17 cellular contexts compared by ENCODE assay signal in genomic region chr19:2556221-2557092, GRCh38.
DNase-seq lines count a peak whose midpoint lies in the region; ATAC-seq and TF ChIP-seq lines count a peak whose summit lies in the region.
"Had no signal": no experiment of that assay in that cellular context is flagged by ENCODE, and none has a peak within 500 bp of the region (broad histone marks: within the 10 kb centered on the region; RNA-seq: fewer than 3 reads in every experiment).

No MANE protein-coding gene starts in this region.

- WGBS in gastroesophageal sphincter (ENCODE audit: low coverage in 1 of 2), 2 donors: 74% methylated on average over 9 of the region's 37 CpGs; no CpG with 5 or more reads in 1 of the 2 donors
- no CpG with 5 or more reads among the region's 37 CpGs for WGBS in neuronal stem cell (ENCODE audit: extremely low coverage in 2 of 2, insufficient read length in 2 of 2, insufficient replicate concordance in 1 of 2), 2 donors

- peak overlapping the region; percentile 73 for H2BK12ac ChIP-seq in neuronal stem cell (ENCODE audit: low read length)

- no peaks in the 10 kb centered on the region for H3K27me3 ChIP-seq in Loucy (ENCODE audit: insufficient read depth, low read length, poor library complexity, severe bottlenecking)
- no peaks in the 10 kb centered on the region for H3K27me3 ChIP-seq in gastroesophageal sphincter
- H3K27me3 ChIP-seq in neuronal stem cell (ENCODE audit: control insufficient read depth in 3 of 3, insufficient read depth in 3 of 3, low read depth in 1 of 3, low read length in 3 of 3): peaks cover 0 to 2% (median 0%) of the 10 kb centered on the region in 3 experiments
- H3K27me3 ChIP-seq: colonic mucosa had no signal

- peak overlapping the region; percentile 95 for H3K18ac ChIP-seq in neuronal stem cell (ENCODE audit: low read length)

- H3K36me3 ChIP-seq in Loucy (ENCODE audit: insufficient read depth, low read length): no peaks in the 10 kb centered on the region
- no peaks in the 10 kb centered on the region for H3K36me3 ChIP-seq in gastroesophageal sphincter
- H3K36me3 ChIP-seq in neuronal stem cell (replicated peaks in 1 of 2; ENCODE audit: control insufficient read depth in 2 of 2, insufficient read depth in 2 of 2, low read length in 2 of 2): peaks cover 0 to 3% of the 10 kb centered on the region in 2 donors
- H3K36me3 ChIP-seq: colonic mucosa had no signal

- peak overlapping the region; percentile 99 for H2AK5ac ChIP-seq in neuronal stem cell (ENCODE audit: low read depth, low read length)

- peak; percentile 25 for ATAC-seq in gastroesophageal sphincter

- H3K9me3 ChIP-seq in Loucy (ENCODE audit: insufficient read depth, low read depth, low read length) (no peaks in the 10 kb centered on the region), gastroesophageal sphincter (no peaks in the 10 kb centered on the region), neuronal stem cell (replicated peaks in 1 of 2; ENCODE audit: control insufficient read depth in 2 of 2, insufficient read depth in 1 of 2, low read depth in 1 of 2, low read length in 2 of 2) (peaks cover 0 to 3% of the 10 kb centered on the region in 2 donors)
- H3K9me3 ChIP-seq: colonic mucosa had no signal

- no peak for TF ChIP-seq POLR2A in gastroesophageal sphincter (IDR thresholded peaks at IDR 0.05)

- H2BK15ac ChIP-seq in neuronal stem cell (ENCODE audit: low read length): peak overlapping the region; percentile 89

- H3K9ac ChIP-seq in Loucy (ENCODE audit: low read depth, low read length, poor library complexity, severe bottlenecking) (peak overlapping the region; percentile 12), neuronal stem cell (ENCODE audit: low read depth, low read length, poor library complexity) (peak overlapping the region; percentile 65)

- H3K79me1 ChIP-seq in neuronal stem cell (ENCODE audit: low read depth, low read length): no peaks in the 10 kb centered on the region

- no peak overlapping the region for H2AFZ ChIP-seq in Loucy (ENCODE audit: low read length)
- peak overlapping the region; percentile 79 for H2AFZ ChIP-seq in neuronal stem cell (ENCODE audit: low read length)

- H3K79me2 ChIP-seq in Loucy (ENCODE audit: insufficient read depth, low read length): no peaks in the 10 kb centered on the region

- H3K4me3 ChIP-seq in Loucy (ENCODE audit: low read length, poor library complexity, severe bottlenecking) (no peak overlapping the region), gastroesophageal sphincter (no peak overlapping the region), neuronal stem cell (ENCODE audit: low read length in 2 of 2) (peak overlapping the region in 1 of 2 donors; percentile 70)
- H3K4me3 ChIP-seq: colonic mucosa had no signal

- H3K27ac ChIP-seq in gastroesophageal sphincter: peak overlapping the region in 1 of 4 donors; percentile 46
- peak overlapping the region; percentile 28 for H3K27ac ChIP-seq in neuronal stem cell (replicated peaks; ENCODE audit: low read length)
- H3K27ac ChIP-seq: colonic mucosa had no signal

- no peak overlapping the region for H3K4me2 ChIP-seq in Loucy (ENCODE audit: low read depth, low read length, poor library complexity, severe bottlenecking)
- H3K4me2 ChIP-seq in neuronal stem cell (ENCODE audit: insufficient read depth, low read length, poor library complexity, severe bottlenecking): no peak overlapping the region

- TF ChIP-seq CTCF in Loucy (conservative IDR thresholded peaks at IDR 0.05; ENCODE audit: low read length) (no peak), gastroesophageal sphincter (IDR thresholded peaks at IDR 0.05) (no peak)

- peak overlapping the region; percentile 83 for H4K8ac ChIP-seq in neuronal stem cell (ENCODE audit: low read depth, low read length)

- DNase-seq in CMK (ENCODE audit: low read depth) (peak; percentile 41), neuronal stem cell (ENCODE audit: low spot score) (no peak), occipital lobe (lab: John Stamatoyannopoulos, UW) (no peak), ecto neural progenitor cell (ENCODE audit: low spot score) (no peak)
- no peak for DNase-seq in activated T-cell treated with anti-CD3 and anti-CD28 coated beads, Interleukin-2, amount 50 U/mL, for 1 hour
- no peak for DNase-seq in activated CD8-positive, alpha-beta memory T cell treated with anti-CD3 and anti-CD28 coated beads, Interleukin-2, amount 50 U/mL, for 48 hours
- DNase-seq: activated CD4-positive, alpha-beta T cell treated with anti-CD3 and anti-CD28 coated beads, Interleukin-2, amount 10 ng/mL, durations not matched to agents 24 days and 14 days; colonic mucosa; DMS53; head of caudate nucleus; Kasumi-1; NCI-H146; NCI-H446; SIG-M5; T-helper 9 cell had no signal

- H3K9me2 ChIP-seq in Loucy (replicated peaks; ENCODE audit: low read depth, low read length): no peaks in the 10 kb centered on the region

- no peak for TF ChIP-seq EP300 in gastroesophageal sphincter (IDR thresholded peaks at IDR 0.05)

- H3F3A ChIP-seq in Loucy (ENCODE audit: low read depth): peaks cover 7% of the 10 kb centered on the region

- H4K91ac ChIP-seq in neuronal stem cell (ENCODE audit: low read depth, low read length, poor library complexity): peak overlapping the region; percentile 82

- H4K20me1 ChIP-seq in Loucy (ENCODE audit: insufficient read depth, low read length, poor library complexity, severe bottlenecking): no peaks in the 10 kb centered on the region

- peak overlapping the region; percentile 41 for H2BK120ac ChIP-seq in neuronal stem cell (ENCODE audit: low read depth, low read length)

- H3K14ac ChIP-seq in neuronal stem cell (ENCODE audit: low read length): peak overlapping the region; percentile 58

- H3K4ac ChIP-seq in neuronal stem cell (ENCODE audit: low read length): no peak overlapping the region

- H3K23ac ChIP-seq in neuronal stem cell (ENCODE audit: low read depth, low read length, poor library complexity): peak overlapping the region; percentile 92

- H2BK5ac ChIP-seq in neuronal stem cell (ENCODE audit: low read length): peak overlapping the region; percentile 71

- H3K4me1 ChIP-seq in Loucy (ENCODE audit: insufficient read depth, low read length, poor library complexity, severe bottlenecking): peaks cover 24% of the 10 kb centered on the region
- peaks cover 0 to 20% (median 0%) of the 10 kb centered on the region in 3 donors for H3K4me1 ChIP-seq in gastroesophageal sphincter
- H3K4me1 ChIP-seq in neuronal stem cell (ENCODE audit: control insufficient read depth in 2 of 2, insufficient read depth in 1 of 2, low read depth in 1 of 2, low read length in 2 of 2): peaks cover 17 to 18% of the 10 kb centered on the region in 2 donors
- H3K4me1 ChIP-seq: colonic mucosa had no signal
